Comparison of ENCODE assay signal across 18 cellular contexts in genomic region chr7:94561841-94562514, GRCh38. TPM values are rescaled to one million over a fixed set of nuclear protein-coding genes. Genes with fewer than 3 reads are reported as not detected.
DNase-seq lines count a peak whose midpoint lies in the region; TF ChIP-seq lines count a peak whose summit lies in the region.
"Had no signal": no experiment of that assay in that cellular context is flagged by ENCODE, and none has a peak within 500 bp of the region (broad histone marks: within the 10 kb centered on the region; RNA-seq: fewer than 3 reads in every experiment).

No MANE protein-coding gene starts in this region.

- H3K36me3 Mint-ChIP-seq in HFFc6 (ENCODE audit: low read depth): no peaks in the 10 kb centered on the region
- H3K36me3 Mint-ChIP-seq: natural killer cell had no signal

- no peaks in the 10 kb centered on the region; the same call in 1 of the 2 replicates for H3K27me3 Mint-ChIP-seq in HFFc6 (ENCODE audit: insufficient read depth)
- H3K27me3 Mint-ChIP-seq: activated naive CD4-positive, alpha-beta T cell treated with anti-CD3 and anti-CD28 coated beads, Interleukin-2, amount 50 U/mL, for 24 hours; activated T-cell treated with anti-CD3 and anti-CD28 coated beads, Interleukin-2, amount 50 U/mL, for 24 hours; progenitor cell of endocrine pancreas; stimulated activated naive CD8-positive, alpha-beta T cell treated with anti-CD3 and anti-CD28 coated beads, Interleukin-15, Interleukin-2, amounts not matched to agents 100 ng/mL and 50 ng/mL, for 24 hours had no signal

- no peak overlapping the region for H3K4me3 Mint-ChIP-seq in HFFc6
- H3K4me3 Mint-ChIP-seq: activated naive CD4-positive, alpha-beta T cell treated with anti-CD3 and anti-CD28 coated beads, Interleukin-2, amount 50 U/mL, for 24 hours; activated T-cell treated with anti-CD3 and anti-CD28 coated beads, Interleukin-2, amount 50 U/mL, for 24 hours; natural killer cell; stimulated activated naive CD8-positive, alpha-beta T cell treated with anti-CD3 and anti-CD28 coated beads, Interleukin-15, Interleukin-2, amounts not matched to agents 100 ng/mL and 50 ng/mL, for 24 hours had no signal

- no peak for TF ChIP-seq CTCF in HFFc6 (IDR thresholded peaks at IDR 0.05)

- peak overlapping the region; percentile 52; the same call in 1 of the 2 replicates for H3K27ac Mint-ChIP-seq in HFFc6
- H3K27ac Mint-ChIP-seq: activated naive CD4-positive, alpha-beta T cell treated with anti-CD3 and anti-CD28 coated beads, Interleukin-2, amount 50 U/mL, for 24 hours; activated T-cell treated with anti-CD3 and anti-CD28 coated beads, Interleukin-2, amount 50 U/mL, for 24 hours; natural killer cell; progenitor cell of endocrine pancreas; stimulated activated naive CD8-positive, alpha-beta T cell treated with anti-CD3 and anti-CD28 coated beads, Interleukin-15, Interleukin-2, amounts not matched to agents 100 ng/mL and 50 ng/mL, for 24 hours had no signal

- DNase-seq in AG08396 (ENCODE audit: low spot score): peak; percentile 9
- peak; percentile 28 for DNase-seq in HFFc6
- peak; percentile 16 for DNase-seq in astrocyte of the hippocampus (ENCODE audit: low read depth, low spot score)
- DNase-seq in glomerular endothelial cell (ENCODE audit: extremely low read depth, low read depth, low spot score): peak; percentile 2
- DNase-seq in NCI-H2227 treated with DMSO at 0.1 percent for 48 hours (lab: John Stamatoyannopoulos, UW): no peak
- no peak for DNase-seq in stimulated activated CD4-positive, alpha-beta T cell treated with anti-CD3 and anti-CD28 coated beads, Interleukin-12 subunit alpha, Interleukin-12 subunit beta, amount 100 ng/mL, for 4 hours
- DNase-seq in NCI-H2029 (lab: John Stamatoyannopoulos, UW): no peak
- DNase-seq in activated CD4-positive, alpha-beta T cell treated with anti-CD3 and anti-CD28 coated beads, Interleukin-2, amount 50 U/mL, for 4 hours: no peak
- DNase-seq: activated T-cell treated with anti-CD3 and anti-CD28 coated beads, Interleukin-2, amount 50 U/mL, for 24 hours; Caco-2; lower lobe of right lung; natural killer cell; NCI-H1930; NCI-H526 treated with DMSO at 0.1 percent for 48 hours; OCI-M1 had no signal

- no peaks in the 10 kb centered on the region for H3K9me3 Mint-ChIP-seq in HFFc6
- H3K9me3 Mint-ChIP-seq: activated naive CD4-positive, alpha-beta T cell treated with anti-CD3 and anti-CD28 coated beads, Interleukin-2, amount 50 U/mL, for 24 hours; activated T-cell treated with anti-CD3 and anti-CD28 coated beads, Interleukin-2, amount 50 U/mL, for 24 hours; natural killer cell; stimulated activated naive CD8-positive, alpha-beta T cell treated with anti-CD3 and anti-CD28 coated beads, Interleukin-15, Interleukin-2, amounts not matched to agents 100 ng/mL and 50 ng/mL, for 24 hours had no signal

- peaks cover 21% of the 10 kb centered on the region for H3K4me1 Mint-ChIP-seq in HFFc6 (ENCODE audit: low read depth)
- H3K4me1 Mint-ChIP-seq: activated naive CD4-positive, alpha-beta T cell treated with anti-CD3 and anti-CD28 coated beads, Interleukin-2, amount 50 U/mL, for 24 hours; natural killer cell had no signal

RNA-seq across cellular contexts. Expression of gene CASD1, which starts 52.4 kb away (rescaled TPM):
- 1 to 10 TPM; 6.6 to 8.1 (median 7.1) TPM for total RNA-seq in HFFc6 (2021; fragmentation: NEBNext Ultra II Directional; extraction: Animal tissue kit (Norgen Biotek cat#: 25700))
- total RNA-seq in glomerular endothelial cell: 9.9 and 16.0 TPM in 2 replicates

Comparison
In these comparisons a context has a peak if more than half of its experiments do, and no peak if none do; other contexts are left out.
1. DNase-seq: peak in AG08396 (single experiment), HFFc6 (single experiment), astrocyte of the hippocampus (single experiment) and glomerular endothelial cell (single experiment); none in NCI-H2227 treated with DMSO at 0.1 percent for 48 hours (single experiment), stimulated activated CD4-positive, alpha-beta T cell treated with anti-CD3 and anti-CD28 coated beads, Interleukin-12 subunit alpha, Interleukin-12 subunit beta, amount 100 ng/mL, for 4 hours (single experiment), NCI-H2029 (single experiment) and activated CD4-positive, alpha-beta T cell treated with anti-CD3 and anti-CD28 coated beads, Interleukin-2, amount 50 U/mL, for 4 hours (0 of 2).